34 cellular contexts compared by ENCODE assay signal in genomic region chr16:47940466-47940865, GRCh38.
"Had no signal": no experiment of that assay in that cellular context is flagged by ENCODE, and none has a peak within 500 bp of the region (broad histone marks: within the 10 kb centered on the region; RNA-seq: fewer than 3 reads in every experiment).

No MANE protein-coding gene starts in this region.

- H3K9me3 ChIP-seq: esophagus squamous epithelium had no signal

- H3K27ac ChIP-seq: brain microvascular endothelial cell, epithelial cell of prostate, esophagus squamous epithelium, gastroesophageal sphincter had no signal

- H3K27me3 ChIP-seq: brain microvascular endothelial cell, esophagus squamous epithelium, gastroesophageal sphincter had no signal

- H3K4me3 ChIP-seq: esophagus squamous epithelium, gastroesophageal sphincter had no signal

- H3K4me3 Mint-ChIP-seq: activated CD4-positive, alpha-beta memory T cell treated with anti-CD3 and anti-CD28 coated beads for 36 hours; activated CD4-positive, alpha-beta T cell treated with anti-CD3 and anti-CD28 coated beads for 36 hours; activated CD4-positive, alpha-beta T cell treated with anti-CD3 and anti-CD28 coated beads, Interleukin-2, amount 10 ng/mL, durations not matched to agents 24 days and 14 days; activated CD8-positive, alpha-beta memory T cell treated with anti-CD3 and anti-CD28 coated beads, Interleukin-2, amount 10 ng/mL, durations not matched to agents 7 days and 5 days; activated CD8-positive, alpha-beta T cell treated with anti-CD3 and anti-CD28 coated beads, Interleukin-2, amount 10 ng/mL, durations not matched to agents 7 days and 5 days; activated naive CD4-positive, alpha-beta T cell treated with anti-CD3 and anti-CD28 coated beads, Interleukin-2, amount 10 ng/mL, durations not matched to agents 7 days and 5 days; activated naive CD8-positive, alpha-beta T cell treated with anti-CD3 and anti-CD28 coated beads, Interleukin-2, amount 10 ng/mL, durations not matched to agents 7 days and 5 days; activated T-cell treated with anti-CD3 and anti-CD28 coated beads, Interleukin-2, amount 50 U/mL, for 24 hours; activated T-cell treated with anti-CD3 and anti-CD28 coated beads, Interleukin-2, amount 50 U/mL, for 72 hours; central memory CD8-positive, alpha-beta T cell; effector memory CD8-positive, alpha-beta T cell; T-helper 17 cell; T-helper 2 cell treated with Interferon-gamma antibody and Interleukin-4, amounts not matched to agents 5 μg/mL and 100 μg/mL, for 36 hours had no signal

- H3K4me1 ChIP-seq: esophagus squamous epithelium, gastroesophageal sphincter had no signal

- H3K9me3 Mint-ChIP-seq: activated CD4-positive, alpha-beta T cell treated with anti-CD3 and anti-CD28 coated beads, Interleukin-2, amount 10 ng/mL, durations not matched to agents 24 days and 14 days; activated naive CD4-positive, alpha-beta T cell treated with anti-CD3 and anti-CD28 coated beads, Interleukin-2, amount 10 ng/mL, durations not matched to agents 7 days and 5 days; activated naive CD8-positive, alpha-beta T cell treated with anti-CD3 and anti-CD28 coated beads, Interleukin-2, amount 10 ng/mL, durations not matched to agents 7 days and 5 days; activated T-cell treated with anti-CD3 and anti-CD28 coated beads, Interleukin-2, amount 50 U/mL, for 72 hours; central memory CD8-positive, alpha-beta T cell; effector memory CD8-positive, alpha-beta T cell; T-helper 2 cell treated with Interferon-gamma antibody and Interleukin-4, amounts not matched to agents 5 μg/mL and 100 μg/mL, for 36 hours had no signal

- H3K36me3 Mint-ChIP-seq: activated CD4-positive, alpha-beta memory T cell treated with anti-CD3 and anti-CD28 coated beads for 36 hours; activated CD8-positive, alpha-beta memory T cell treated with anti-CD3 and anti-CD28 coated beads, Interleukin-2, amount 10 ng/mL, durations not matched to agents 7 days and 5 days; activated naive CD4-positive, alpha-beta T cell treated with anti-CD3 and anti-CD28 coated beads, Interleukin-2, amount 10 ng/mL, durations not matched to agents 7 days and 5 days; activated naive CD4-positive, alpha-beta T cell treated with anti-CD3 and anti-CD28 coated beads, Interleukin-2, amount 50 U/mL, for 72 hours; activated naive CD8-positive, alpha-beta T cell treated with anti-CD3 and anti-CD28 coated beads, Interleukin-2, amount 10 ng/mL, durations not matched to agents 7 days and 5 days had no signal

- H3K36me3 ChIP-seq: brain microvascular endothelial cell, esophagus squamous epithelium, gastroesophageal sphincter had no signal

- FAIRE-seq: astrocyte, colon, endometrium, endothelial cell of umbilical vein had no signal

- H3K27me3 Mint-ChIP-seq: activated CD4-positive, alpha-beta T cell treated with anti-CD3 and anti-CD28 coated beads, Interleukin-2, amount 10 ng/mL, durations not matched to agents 24 days and 14 days; activated CD8-positive, alpha-beta memory T cell treated with anti-CD3 and anti-CD28 coated beads, Interleukin-2, amount 10 ng/mL, durations not matched to agents 7 days and 5 days; activated naive CD8-positive, alpha-beta T cell treated with anti-CD3 and anti-CD28 coated beads, Interleukin-2, amount 10 ng/mL, durations not matched to agents 7 days and 5 days had no signal

- H3K4me1 Mint-ChIP-seq: activated CD4-positive, alpha-beta T cell treated with anti-CD3 and anti-CD28 coated beads for 36 hours; activated CD4-positive, alpha-beta T cell treated with anti-CD3 and anti-CD28 coated beads, Interleukin-2, amount 10 ng/mL, durations not matched to agents 24 days and 14 days; activated CD8-positive, alpha-beta memory T cell treated with anti-CD3 and anti-CD28 coated beads, Interleukin-2, amount 10 ng/mL, durations not matched to agents 7 days and 5 days; activated naive CD4-positive, alpha-beta T cell treated with anti-CD3 and anti-CD28 coated beads, Interleukin-2, amount 10 ng/mL, durations not matched to agents 7 days and 5 days; activated naive CD8-positive, alpha-beta T cell treated with anti-CD3 and anti-CD28 coated beads, Interleukin-2, amount 10 ng/mL, durations not matched to agents 7 days and 5 days; central memory CD8-positive, alpha-beta T cell; T-helper 17 cell had no signal

- H3K27ac Mint-ChIP-seq: activated CD4-positive, alpha-beta memory T cell treated with anti-CD3 and anti-CD28 coated beads for 36 hours; activated CD4-positive, alpha-beta T cell treated with anti-CD3 and anti-CD28 coated beads for 36 hours; activated CD4-positive, alpha-beta T cell treated with anti-CD3 and anti-CD28 coated beads, Interleukin-2, amount 10 ng/mL, durations not matched to agents 24 days and 14 days; activated CD8-positive, alpha-beta memory T cell treated with anti-CD3 and anti-CD28 coated beads, Interleukin-2, amount 10 ng/mL, durations not matched to agents 7 days and 5 days; activated CD8-positive, alpha-beta T cell treated with anti-CD3 and anti-CD28 coated beads, Interleukin-2, amount 10 ng/mL, durations not matched to agents 7 days and 5 days; activated naive CD4-positive, alpha-beta T cell treated with anti-CD3 and anti-CD28 coated beads, Interleukin-2, amount 10 ng/mL, durations not matched to agents 7 days and 5 days; activated naive CD4-positive, alpha-beta T cell treated with anti-CD3 and anti-CD28 coated beads, Interleukin-2, amount 50 U/mL, for 72 hours; activated naive CD8-positive, alpha-beta T cell treated with anti-CD3 and anti-CD28 coated beads, Interleukin-2, amount 10 ng/mL, durations not matched to agents 7 days and 5 days; activated T-cell treated with anti-CD3 and anti-CD28 coated beads, Interleukin-2, amount 50 U/mL, for 24 hours; activated T-cell treated with anti-CD3 and anti-CD28 coated beads, Interleukin-2, amount 50 U/mL, for 72 hours; effector memory CD8-positive, alpha-beta T cell; T-helper 17 cell; T-helper 2 cell treated with Interferon-gamma antibody and Interleukin-4, amounts not matched to agents 5 μg/mL and 100 μg/mL, for 36 hours had no signal

- ATAC-seq: activated CD4-positive, alpha-beta T cell treated with anti-CD3 and anti-CD28 coated beads for 36 hours; activated CD8-positive, alpha-beta memory T cell treated with anti-CD3 and anti-CD28 coated beads, Interleukin-2, amount 10 ng/mL, durations not matched to agents 7 days and 5 days; activated CD8-positive, alpha-beta T cell treated with anti-CD3 and anti-CD28 coated beads, Interleukin-2, amount 10 ng/mL, durations not matched to agents 7 days and 5 days; activated naive CD4-positive, alpha-beta T cell treated with anti-CD3 and anti-CD28 coated beads, Interleukin-2, amount 50 U/mL, for 72 hours; activated T-cell treated with anti-CD3 and anti-CD28 coated beads, Interleukin-2, amount 50 U/mL, for 72 hours; effector memory CD8-positive, alpha-beta T cell; gastroesophageal sphincter; T-helper 17 cell had no signal

- DNase-seq: activated CD4-positive, alpha-beta memory T cell treated with anti-CD3 and anti-CD28 coated beads for 36 hours; activated CD4-positive, alpha-beta T cell treated with anti-CD3 and anti-CD28 coated beads for 36 hours; activated CD4-positive, alpha-beta T cell treated with anti-CD3 and anti-CD28 coated beads, Interleukin-2, amount 10 ng/mL, durations not matched to agents 24 days and 14 days; activated CD4-positive, CD25-positive, alpha-beta regulatory T cell; activated CD4-positive, CD25-positive, alpha-beta regulatory T cell treated with anti-CD3 and anti-CD28 coated beads, Interleukin-2, amount 50 U/mL, for 72 hours; activated CD8-positive, alpha-beta memory T cell treated with anti-CD3 and anti-CD28 coated beads, Interleukin-2, amount 10 ng/mL, durations not matched to agents 7 days and 5 days; activated CD8-positive, alpha-beta memory T cell treated with anti-CD3 and anti-CD28 coated beads, Interleukin-2, amount 50 U/mL, for 4 hours; activated CD8-positive, alpha-beta T cell treated with anti-CD3 and anti-CD28 coated beads, Interleukin-2, amount 10 ng/mL, durations not matched to agents 7 days and 5 days; activated gamma-delta T cell; activated naive CD4-positive, alpha-beta T cell; activated naive CD4-positive, alpha-beta T cell treated with anti-CD3 and anti-CD28 coated beads, Interleukin-2, amount 10 ng/mL, durations not matched to agents 7 days and 5 days; activated naive CD8-positive, alpha-beta T cell treated with anti-CD3 and anti-CD28 coated beads, Interleukin-2, amount 10 ng/mL, durations not matched to agents 7 days and 5 days; activated T-cell treated with anti-CD3 and anti-CD28 coated beads, Interleukin-2, amount 50 U/mL, for 24 hours; activated T-cell treated with anti-CD3 and anti-CD28 coated beads, Interleukin-2, amount 50 U/mL, for 72 hours; anterior cingulate cortex; brain microvascular endothelial cell; cortex of kidney; dermis blood vessel endothelial cell; effector CD4-positive, alpha-beta T cell; effector memory CD8-positive, alpha-beta T cell; esophagus squamous epithelium; foreskin melanocyte; T-helper 1 cell; T-helper 17 cell; T1000 had no signal
